Comparison of ENCODE assay signal across 8 cellular contexts in genomic region chr1:21782868-21783678, GRCh38. TPM values are rescaled to one million over a fixed set of nuclear protein-coding genes. Genes with fewer than 3 reads are reported as not detected.
DNase-seq lines count a peak whose midpoint lies in the region; ATAC-seq and TF ChIP-seq lines count a peak whose summit lies in the region.

USP48 (minus strand) TSS chr1:21783149; CDS start chr1:21782957, 192 bp downstream.

- in situ Hi-C loops in HAP-1 (cut with MboI; ENCODE audit: low sequenced_read_pairs) = no loop called here

- H3K4me3 ChIP-seq in HAP-1 (peak within 1 kb of the TSS; percentile 85), MG63 (peak within 1 kb of the TSS; percentile 91), fibroblast of pulmonary artery (replicated peaks; ENCODE audit: low read depth, low read length) (peak within 1 kb of the TSS; percentile 90)

- no peak for TF ChIP-seq CTCF in fibroblast of pulmonary artery (IDR thresholded peaks at IDR 0.05; ENCODE audit: low read length, missing control alignments)

- peaks cover 18% of the 10 kb centered on the region for H3K36me3 Mint-ChIP-seq in natural killer cell treated with Interleukin-12 subunit alpha and Interleukin-12 subunit beta and Interleukin-15 and Interleukin-18, amount 100 ng/mL, for 72 hours

- H3K27me3 Mint-ChIP-seq in natural killer cell treated with Interleukin-12 subunit alpha and Interleukin-12 subunit beta and Interleukin-15 and Interleukin-18, amount 100 ng/mL, for 72 hours = peaks cover 0 to 2% of the 10 kb centered on the region in 2 donors

- DNase-seq in ELF-1 (ENCODE audit: low read depth, low spot score) (peak; percentile 99), HAP-1 (ENCODE audit: low spot score in 2 of 2) (peak; percentile 90 to 97), MG63 (peak; percentile 96), SHP77 (lab: John Stamatoyannopoulos, UW) (peak; percentile 93 to 95), fibroblast of pulmonary artery (ENCODE audit: low read depth) (peak; percentile 98)
- DNase-seq in activated effector memory CD4-positive, alpha-beta T cell treated with Interleukin-2 at 50 U/mL for 16 hours = peak; percentile 98
- DNase-seq in natural killer cell treated with Interleukin-12 subunit alpha and Interleukin-12 subunit beta and Interleukin-15 and Interleukin-18, amount 100 ng/mL, for 72 hours (ENCODE audit: low spot score) = peak; percentile 97
- DNase-seq in stimulated activated naive CD4-positive, alpha-beta T cell treated with Interleukin-2 at 50 U/mL for 16 hours (lab: John Stamatoyannopoulos, UW) = peak; percentile 95

- H3K4me1 Mint-ChIP-seq in natural killer cell treated with Interleukin-12 subunit alpha and Interleukin-12 subunit beta and Interleukin-15 and Interleukin-18, amount 100 ng/mL, for 72 hours (ENCODE audit: low read depth in 2 of 2) = peaks cover 29 to 34% of the 10 kb centered on the region in 2 donors

- H3K27ac Mint-ChIP-seq in natural killer cell treated with Interleukin-12 subunit alpha and Interleukin-12 subunit beta and Interleukin-15 and Interleukin-18, amount 100 ng/mL, for 72 hours = peak within 1 kb of the TSS; percentile 99 to 100

- peak; percentile 95 to 97 for ATAC-seq in natural killer cell treated with Interleukin-12 subunit alpha and Interleukin-12 subunit beta and Interleukin-15 and Interleukin-18, amount 100 ng/mL, for 72 hours

- no peaks in the 10 kb centered on the region for H3K36me3 ChIP-seq in HAP-1 (replicated peaks)
- no peaks in the 10 kb centered on the region for H3K36me3 ChIP-seq in MG63

- H3K9me3 Mint-ChIP-seq in natural killer cell treated with Interleukin-12 subunit alpha and Interleukin-12 subunit beta and Interleukin-15 and Interleukin-18, amount 100 ng/mL, for 72 hours = no peaks in the 10 kb centered on the region

- H3K9me3 ChIP-seq in HAP-1 (no peaks in the 10 kb centered on the region), MG63 (no peaks in the 10 kb centered on the region)

- peaks cover 8% of the 10 kb centered on the region; the same call in 1 of the 2 replicates for H3K4me1 ChIP-seq in HAP-1

- H3K27me3 ChIP-seq in HAP-1 (ENCODE audit: low read depth) = no peaks in the 10 kb centered on the region
- no peaks in the 10 kb centered on the region for H3K27me3 ChIP-seq in MG63

- H3K4me3 Mint-ChIP-seq in natural killer cell treated with Interleukin-12 subunit alpha and Interleukin-12 subunit beta and Interleukin-15 and Interleukin-18, amount 100 ng/mL, for 72 hours = peak within 1 kb of the TSS; percentile 100

RNA-seq across cellular contexts. Expression of gene USP48, which starts in this region (rescaled TPM):
- 18.7 and 32.8 TPM in 2 replicates for total RNA-seq in MG63 (2014; rRNA removed; shearing (Covaris generic); ENCODE audit: low replicate concordance)
- 100 to 1,000 TPM in 1 of 2 donors, 10 to 100 TPM in 1; 72.8 to 130 TPM for total RNA-seq in natural killer cell treated with Interleukin-12 subunit alpha and Interleukin-12 subunit beta and Interleukin-15 and Interleukin-18, amount 100 ng/mL, for 72 hours

Comparison
In these comparisons a context has a peak if more than half of its experiments do, and no peak if none do; other contexts are left out.
1. Peak in every context shown above with its lines: DNase-seq, ATAC-seq and H3K4me3 ChIP-seq.